8 cellular contexts compared by ENCODE assay signal in genomic region chr12:120086801-120087621, GRCh38. TPM values are rescaled to one million over a fixed set of nuclear protein-coding genes. Genes with fewer than 3 reads are reported as not detected.
DNase-seq lines count a peak whose midpoint lies in the region; TF ChIP-seq lines count a peak whose summit lies in the region.

No MANE protein-coding gene starts in this region.

- intact Hi-C loops in testis (cut with DNase I; ENCODE audit: low total_unique reads): no loop called here

- TF ChIP-seq CTCF in GM06990 (IDR thresholded peaks at IDR 0.05; ENCODE audit: insufficient read depth, low read length, poor library complexity, severe bottlenecking) (peak; percentile 96), HFF-Myc (IDR thresholded peaks at IDR 0.05; ENCODE audit: low read depth, low read length, missing control alignments) (peak; percentile 96), testis (IDR thresholded peaks at IDR 0.05) (peak; percentile 93 to 99 (median 98))

- H3K4me3 ChIP-seq in GM06990 (replicated peaks; ENCODE audit: low read depth, low read length) (peak overlapping the region; percentile 58), HFF-Myc (replicated peaks; ENCODE audit: low read depth, low read length) (peak overlapping the region; percentile 40), testis (peak overlapping the region; percentile 13 to 41)

- H3K36me3 ChIP-seq in GM06990 (ENCODE audit: control insufficient read depth, insufficient read depth, low read length) (peaks cover 6% of the 10 kb centered on the region), testis (ENCODE audit: low read depth, missing control alignments) (no peaks in the 10 kb centered on the region)

- H3K27me3 ChIP-seq in GM06990 (replicated peaks; ENCODE audit: control insufficient read depth, insufficient read depth, low read length): no peaks in the 10 kb centered on the region
- H3K27me3 ChIP-seq in testis: no peaks in the 10 kb centered on the region

- in situ Hi-C loops in SK-MEL-5 (cut with HindIII; ENCODE audit: low pct_unique_long_range_greater_than_20kb, low sequenced_read_pairs): no loop called here

- peak; percentile 44 for TF ChIP-seq POLR2A in testis (IDR thresholded peaks at IDR 0.05)

- H3K27ac ChIP-seq in testis: peak overlapping the region; percentile 25 to 39

- DNase-seq in GM06990 (ENCODE audit: extremely low read depth, insufficient read length) (peak; percentile 99), HFF-Myc (ENCODE audit: extremely low read depth, low read depth) (peak; percentile 98), MV-4-11 (lab: John Stamatoyannopoulos, UW) (peak; percentile 98), SK-MEL-5 (ENCODE audit: low read depth, low spot score) (peak; percentile 99), glomerular endothelial cell (ENCODE audit: extremely low read depth, low read depth, low spot score) (peak; percentile 90), occipital lobe (lab: John Stamatoyannopoulos, UW) (peak; percentile 99), testis (peak; percentile 99)
- peak; percentile 99 for DNase-seq in activated naive CD4-positive, alpha-beta T cell treated with anti-CD3 and anti-CD28 coated beads, Interleukin-2, amount 50 U/mL, for 16 hours

- H3K9me3 ChIP-seq in testis: no peaks in the 10 kb centered on the region

- WGBS in testis, 2 donors: 0 to 2% methylated on average over 14 to 55 of the region's 55 CpGs

- peaks cover 6% of the 10 kb centered on the region for H3K4me1 ChIP-seq in testis

RNA-seq across cellular contexts. Expression of gene RAB35, which starts 29.5 kb away (rescaled TPM):
- total RNA-seq in SK-MEL-5 (2014; rRNA removed; shearing (Covaris generic)): 29.1 and 30.2 TPM in 2 replicates
- polyA plus RNA-seq in SK-MEL-5 (2015; cell fraction: cytosol; rRNA removed): 52.8 and 61.6 TPM in 2 replicates
- 28.9 and 30.5 TPM in 2 replicates for polyA plus RNA-seq in SK-MEL-5 (2015; cell fraction: nucleus; rRNA removed)
- total RNA-seq in glomerular endothelial cell: 40.5 and 47.1 TPM in 2 replicates
- 34.8 TPM for total RNA-seq in occipital lobe
- 10 to 100 TPM; 21.1 to 27.4 TPM for total RNA-seq in testis
- 24.4 TPM for polyA plus RNA-seq in testis (ENCODE audit: insufficient read depth, low read depth, low replicate concordance)

Comparison
In these comparisons a context has a peak if more than half of its experiments do, and no peak if none do; other contexts are left out.
1. Peak in every context shown above with its lines: DNase-seq, H3K4me3 ChIP-seq and H3K27ac ChIP-seq.